Comparison of ENCODE assay signal across 3 cellular contexts in genomic region chr12:24769682-24770081, GRCh38.
"Had no signal": no experiment of that assay in that cellular context is flagged by ENCODE, and none has a peak within 500 bp of the region (broad histone marks: within the 10 kb centered on the region; RNA-seq: fewer than 3 reads in every experiment).

No MANE protein-coding gene starts in this region.

- H3K4me3 ChIP-seq: GM12878 had no signal

- ATAC-seq: GM12878 had no signal

- DNase-seq: GDM1, GF-D8 had no signal
